Comparison of ENCODE assay signal across 8 cellular contexts in the genomic region with DNA sequence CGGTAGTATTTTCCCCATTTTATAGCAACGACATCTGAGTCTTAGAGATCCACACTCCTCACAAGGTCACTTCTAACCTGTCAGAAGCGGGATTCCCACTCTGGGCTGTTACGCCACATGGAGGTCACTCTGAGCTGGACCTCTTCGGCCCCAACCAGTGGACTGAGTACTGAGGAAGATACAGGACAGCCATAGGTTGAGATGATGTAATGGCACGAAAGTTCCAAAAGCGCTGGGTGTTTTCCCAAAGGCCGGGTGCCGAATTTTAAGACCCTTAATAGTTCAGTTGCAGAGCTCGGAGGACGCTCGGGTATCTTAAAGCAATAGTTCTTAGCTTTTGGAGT. TPM values are rescaled to one million over a fixed set of nuclear protein-coding genes. Genes with fewer than 3 reads are reported as not detected.
A peak's percentile ranks its signal among the peaks of the same experiment; 100 is the strongest.
DNase-seq lines count a peak whose midpoint lies in the region; ATAC-seq, FAIRE-seq and TF ChIP-seq lines count a peak whose summit lies in the region.

No MANE protein-coding gene starts in this region.

- intact Hi-C loops in naive thymus-derived CD4-positive, alpha-beta T cell (cut with micrococcal nuclease), result loop anchor here in 1 of 2 donors (1.0 kb wide), 1 partner anchor 16 kb away; no protein-coding TSS in a partner anchor

- TF ChIP-seq CTCF in epithelial cell of esophagus (IDR thresholded peaks at IDR 0.05; ENCODE audit: insufficient read depth, low read depth, low read length, missing control alignments) (no peak), D721Med (IDR thresholded peaks at IDR 0.05; ENCODE audit: insufficient read depth, missing control alignments) (no peak)

- H3K4me1 Mint-ChIP-seq in naive thymus-derived CD4-positive, alpha-beta T cell, result peaks cover 20 to 45% (median 36%) of the 10 kb centered on the region in 7 donors

- peaks cover 0 to 15% (median 11%) of the 10 kb centered on the region in 5 donors for H3K36me3 Mint-ChIP-seq in naive thymus-derived CD4-positive, alpha-beta T cell

- H3K4me1 ChIP-seq in naive thymus-derived CD4-positive, alpha-beta T cell (ENCODE audit: control insufficient read depth in 2 of 2, insufficient read depth in 2 of 2, low read length in 2 of 2), result peaks cover 15 to 18% of the 10 kb centered on the region in 2 donors

- peaks cover 0 to 2% (median 0%) of the 10 kb centered on the region in 11 donors for H3K9me3 Mint-ChIP-seq in naive thymus-derived CD4-positive, alpha-beta T cell

- no peak for FAIRE-seq in D721Med (lab: Jason Lieb, UNC)

- POLR2A ChIA-PET in naive thymus-derived CD4-positive, alpha-beta T cell (lab: Charles Lee), result interaction anchor here (0.7 to 2.9 kb wide), 4 partner anchors 10 to 62 kb away, joined by 3 to 12 read pairs (median 6); no protein-coding TSS in a partner anchor

- H3K9me3 ChIP-seq in naive thymus-derived CD4-positive, alpha-beta T cell (ENCODE audit: control insufficient read depth in 2 of 3, low read length in 3 of 3), result no peaks in the 10 kb centered on the region

- peaks cover 16 to 31% (median 17%) of the 10 kb centered on the region in 3 experiments for H3K36me3 ChIP-seq in naive thymus-derived CD4-positive, alpha-beta T cell (ENCODE audit: control insufficient read depth in 2 of 3, insufficient read depth in 3 of 3, low read length in 3 of 3)

- CTCF ChIA-PET in naive thymus-derived CD4-positive, alpha-beta T cell (lab: Charles Lee), result no interaction called here

- H3K27ac ChIP-seq in naive thymus-derived CD4-positive, alpha-beta T cell (ENCODE audit: low read depth, low read length), result peak overlapping the region; percentile 98

- DNase-seq in stimulated activated CD4-positive, alpha-beta T cell treated with anti-CD3 and anti-CD28 coated beads, Interleukin-4, amount 100 ng/mL, for 24 hours, result peak; percentile 15
- no peak for DNase-seq in stimulated activated CD4-positive, alpha-beta T cell treated with anti-CD3 and anti-CD28 coated beads, Interleukin-15, amount 100 ng/mL, for 24 hours
- DNase-seq in SK-MEL-5 (ENCODE audit: low read depth, low spot score), result peak; percentile 20
- peak; percentile 12 for DNase-seq in epithelial cell of esophagus (ENCODE audit: low read depth)
- peak in 2 of 9 donors; percentile 21 to 28 for DNase-seq in naive thymus-derived CD4-positive, alpha-beta T cell
- no peak for DNase-seq in mesenteric fat pad (ENCODE audit: low spot score)
- DNase-seq in D721Med (ENCODE audit: insufficient read length, low spot score), result no peak

- peak overlapping the region; percentile 88 to 98 (median 94) for H3K4me3 Mint-ChIP-seq in naive thymus-derived CD4-positive, alpha-beta T cell

- H3K27ac Mint-ChIP-seq in naive thymus-derived CD4-positive, alpha-beta T cell, result peak overlapping the region; percentile 93 to 99 (median 98)

- no peak for ATAC-seq in naive thymus-derived CD4-positive, alpha-beta T cell
- ATAC-seq in HG03442 (IDR thresholded peaks at IDR 0.05; ENCODE audit: unreplicated experiment), result no peak

- H3K4me3 ChIP-seq in epithelial cell of esophagus (ENCODE audit: low read length), result peak overlapping the region; percentile 94
- H3K4me3 ChIP-seq in naive thymus-derived CD4-positive, alpha-beta T cell (ENCODE audit: low read length), result peak overlapping the region; percentile 92

- H3K27me3 Mint-ChIP-seq in naive thymus-derived CD4-positive, alpha-beta T cell, result peaks cover 0 to 9% (median 0%) of the 10 kb centered on the region in 5 donors

- in situ Hi-C loops in SK-MEL-5 (cut with HindIII; ENCODE audit: low pct_unique_long_range_greater_than_20kb, low sequenced_read_pairs), result no loop called here

- no peaks in the 10 kb centered on the region for H3K27me3 ChIP-seq in naive thymus-derived CD4-positive, alpha-beta T cell (ENCODE audit: control insufficient read depth in 2 of 2, insufficient read depth in 2 of 2, low read length in 2 of 2)

RNA-seq across cellular contexts. Expression of gene GHITM, which starts 0.7 kb away (rescaled TPM):
- 246 and 275 TPM in 2 replicates for total RNA-seq in SK-MEL-5 (2014; rRNA removed; shearing (Covaris generic))
- polyA plus RNA-seq in SK-MEL-5 (2015; cell fraction: cytosol; rRNA removed), result 181 and 191 TPM in 2 replicates
- 54.0 and 54.2 TPM in 2 replicates for polyA plus RNA-seq in SK-MEL-5 (2015; cell fraction: nucleus; rRNA removed)
- 100 to 1,000 TPM in 1 of 5 experiments, 10 to 100 TPM in 4; 61.5 to 115 (median 76.3) TPM for total RNA-seq in naive thymus-derived CD4-positive, alpha-beta T cell
- polyA plus RNA-seq in naive thymus-derived CD4-positive, alpha-beta T cell, result 100 to 1,000 TPM; 234 to 312 TPM
- 146 TPM for total RNA-seq in mesenteric fat pad

RNA-seq across cellular contexts. Expression of gene GPR15LG, which starts 33.6 kb away (rescaled TPM):
- not detected in 2 replicates for total RNA-seq in SK-MEL-5 (2014; rRNA removed; shearing (Covaris generic))
- not detected in 2 replicates for polyA plus RNA-seq in SK-MEL-5 (2015; cell fraction: cytosol; rRNA removed)
- polyA plus RNA-seq in SK-MEL-5 (2015; cell fraction: nucleus; rRNA removed), result not detected in 2 replicates
- total RNA-seq in naive thymus-derived CD4-positive, alpha-beta T cell, result not detected
- not detected for polyA plus RNA-seq in naive thymus-derived CD4-positive, alpha-beta T cell
- total RNA-seq in mesenteric fat pad, result not detected

RNA-seq across cellular contexts. Expression of gene CDHR1, which starts 54.3 kb away (rescaled TPM):
- total RNA-seq in SK-MEL-5 (2014; rRNA removed; shearing (Covaris generic)), result not detected in 2 replicates
- polyA plus RNA-seq in SK-MEL-5 (2015; cell fraction: cytosol; rRNA removed), result 0.44 TPM in 1 of 2 replicates, not detected in the other
- polyA plus RNA-seq in SK-MEL-5 (2015; cell fraction: nucleus; rRNA removed), result 0.09 TPM in 1 of 2 replicates, not detected in the other
- 1 to 10 TPM in 1 of 5 experiments, under 1 TPM in 3, not detected in 1; 0.15 to 1.6 (median 0.43) TPM for total RNA-seq in naive thymus-derived CD4-positive, alpha-beta T cell
- under 1 TPM in 1 of 2 donors, not detected in 1; 0.16 TPM for polyA plus RNA-seq in naive thymus-derived CD4-positive, alpha-beta T cell
- total RNA-seq in mesenteric fat pad, result 0.35 TPM

Comparison
In these comparisons a context has a peak if more than half of its experiments do, and no peak if none do; other contexts are left out.
1. DNase-seq: peak in stimulated activated CD4-positive, alpha-beta T cell treated with anti-CD3 and anti-CD28 coated beads, Interleukin-4, amount 100 ng/mL, for 24 hours (single experiment), SK-MEL-5 (single experiment) and epithelial cell of esophagus (single experiment); none in stimulated activated CD4-positive, alpha-beta T cell treated with anti-CD3 and anti-CD28 coated beads, Interleukin-15, amount 100 ng/mL, for 24 hours (single experiment), mesenteric fat pad (single experiment) and D721Med (single experiment).